ENCODE assay signal across 8 cellular contexts in the genomic region with DNA sequence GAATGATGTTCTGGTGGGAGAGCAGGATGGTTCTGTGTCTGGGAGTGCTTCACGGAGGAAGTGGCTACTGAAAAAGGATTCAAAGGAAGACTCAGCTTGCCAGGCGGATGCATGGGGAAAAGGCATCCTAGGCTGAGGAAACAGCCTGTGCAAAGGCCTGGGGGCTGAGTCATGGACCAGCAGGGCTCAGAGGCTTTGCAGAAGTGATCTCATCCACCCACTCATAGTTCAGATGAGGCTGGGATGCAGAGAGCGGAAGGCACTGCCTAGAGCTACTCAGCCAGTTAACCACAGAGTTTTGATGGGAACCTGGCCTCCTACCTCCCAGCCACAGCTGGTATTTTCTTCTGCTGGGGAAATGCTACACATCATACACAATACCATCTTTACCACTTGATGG. TPM values are rescaled to one million over a fixed set of nuclear protein-coding genes. Genes with fewer than 3 reads are reported as not detected.
DNase-seq lines count a peak whose midpoint lies in the region; ATAC-seq and TF ChIP-seq lines count a peak whose summit lies in the region.

No MANE protein-coding gene starts in this region.

- 39 to 54% methylated on average over 3 of the region's 3 CpGs for WGBS in sigmoid colon, 2 donors
- 71% methylated on average over 3 of the region's 3 CpGs for WGBS in esophagus muscularis mucosa

- peak; percentile 83 for ATAC-seq in GM19455 (IDR thresholded peaks at IDR 0.05; ENCODE audit: unreplicated experiment)
- ATAC-seq in WTC11: no peak

- H3K4me3 Mint-ChIP-seq in WTC11: no peak overlapping the region

- no peak overlapping the region for H3K27ac Mint-ChIP-seq in WTC11

- H3K36me3 Mint-ChIP-seq in WTC11: peaks cover 23% of the 10 kb centered on the region

- H3K36me3 ChIP-seq in MG63 (no peaks in the 10 kb centered on the region), sigmoid colon (no peaks in the 10 kb centered on the region), esophagus muscularis mucosa (no peaks in the 10 kb centered on the region)

- TF ChIP-seq CTCF in AG09309 (IDR thresholded peaks at IDR 0.05; ENCODE audit: control insufficient read depth, insufficient read depth, low read depth, low read length, missing control alignments): no peak
- TF ChIP-seq CTCF in sigmoid colon (IDR thresholded peaks at IDR 0.05): no peak
- no peak for TF ChIP-seq CTCF in esophagus muscularis mucosa (IDR thresholded peaks at IDR 0.05)
- TF ChIP-seq CTCF in WTC11 (IDR thresholded peaks at IDR 0.05): no peak

- H3K9me3 ChIP-seq in MG63 (peaks cover 5% of the 10 kb centered on the region), sigmoid colon (peaks cover 0 to 5% (median 0%) of the 10 kb centered on the region in 4 donors), esophagus muscularis mucosa (peaks cover 0 to 12% (median 6%) of the 10 kb centered on the region in 4 donors)

- POLR2A ChIA-PET in WTC11 (lab: Charles Lee): no interaction called here

- no peaks in the 10 kb centered on the region for H3K27me3 ChIP-seq in MG63
- no peaks in the 10 kb centered on the region for H3K27me3 ChIP-seq in sigmoid colon
- peaks cover 0 to 2% (median 0%) of the 10 kb centered on the region in 4 donors for H3K27me3 ChIP-seq in esophagus muscularis mucosa

- intact Hi-C loops in sigmoid colon (cut with DNase I) (no loop called here), esophagus muscularis mucosa (cut with DNase I) (no loop called here)

- H3K9me3 Mint-ChIP-seq in WTC11: peaks cover 42% of the 10 kb centered on the region

- no peaks in the 10 kb centered on the region for H3K4me1 Mint-ChIP-seq in WTC11

- CTCF ChIA-PET in WTC11 (lab: Charles Lee): no interaction called here

- TF ChIP-seq POLR2A in sigmoid colon (IDR thresholded peaks at IDR 0.05) (no peak), esophagus muscularis mucosa (IDR thresholded peaks at IDR 0.05; ENCODE audit: low read depth) (no peak)

- no peak for TF ChIP-seq EP300 in sigmoid colon (IDR thresholded peaks at IDR 0.05)
- TF ChIP-seq EP300 in esophagus muscularis mucosa (IDR thresholded peaks at IDR 0.05): no peak

- H3K4me1 ChIP-seq in sigmoid colon (no peaks in the 10 kb centered on the region), esophagus muscularis mucosa (peaks cover 0 to 9% (median 6%) of the 10 kb centered on the region in 4 donors)

- H3K27me3 Mint-ChIP-seq in WTC11 (ENCODE audit: low read depth): peaks cover 6% of the 10 kb centered on the region

- DNase-seq in AG09309 (ENCODE audit: low read depth) (peak; percentile 95), MG63 (peak; percentile 97), astrocyte of the hippocampus (ENCODE audit: low read depth, low spot score) (peak; percentile 97), sigmoid colon (peak; percentile 27), HuH-7 (ENCODE audit: low spot score) (no peak), esophagus muscularis mucosa (ENCODE audit: extremely low spot score) (no peak), WTC11 (ENCODE audit: low spot score) (no peak)

- H3K27ac ChIP-seq in sigmoid colon: no peak overlapping the region
- no peak overlapping the region for H3K27ac ChIP-seq in esophagus muscularis mucosa (replicated peaks in 1 of 4)

- H3K4me3 ChIP-seq in AG09309 (ENCODE audit: control insufficient read depth, low read depth, low read length) (no peak overlapping the region), MG63 (no peak overlapping the region), sigmoid colon (no peak overlapping the region), esophagus muscularis mucosa (no peak overlapping the region)

TF ChIP-seq in WTC11, 78 proteins besides CTCF, POLR2A, EP300 and RAD21 (continues in another document):
- TF ChIP-seq, protein P1, sequence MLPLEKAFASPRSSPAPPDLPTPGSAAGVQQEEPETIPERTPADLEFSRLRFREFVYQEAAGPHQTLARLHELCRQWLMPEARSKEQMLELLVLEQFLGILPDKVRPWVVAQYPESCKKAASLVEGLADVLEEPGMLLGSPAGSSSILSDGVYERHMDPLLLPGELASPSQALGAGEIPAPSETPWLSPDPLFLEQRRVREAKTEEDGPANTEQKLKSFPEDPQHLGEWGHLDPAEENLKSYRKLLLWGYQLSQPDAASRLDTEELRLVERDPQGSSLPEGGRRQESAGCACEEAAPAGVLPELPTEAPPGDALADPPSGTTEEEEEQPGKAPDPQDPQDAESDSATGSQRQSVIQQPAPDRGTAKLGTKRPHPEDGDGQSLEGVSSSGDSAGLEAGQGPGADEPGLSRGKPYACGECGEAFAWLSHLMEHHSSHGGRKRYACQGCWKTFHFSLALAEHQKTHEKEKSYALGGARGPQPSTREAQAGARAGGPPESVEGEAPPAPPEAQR (CRISPR knock-in tag; IDR thresholded peaks at IDR 0.05): no peak
- TF ChIP-seq, protein P2, sequence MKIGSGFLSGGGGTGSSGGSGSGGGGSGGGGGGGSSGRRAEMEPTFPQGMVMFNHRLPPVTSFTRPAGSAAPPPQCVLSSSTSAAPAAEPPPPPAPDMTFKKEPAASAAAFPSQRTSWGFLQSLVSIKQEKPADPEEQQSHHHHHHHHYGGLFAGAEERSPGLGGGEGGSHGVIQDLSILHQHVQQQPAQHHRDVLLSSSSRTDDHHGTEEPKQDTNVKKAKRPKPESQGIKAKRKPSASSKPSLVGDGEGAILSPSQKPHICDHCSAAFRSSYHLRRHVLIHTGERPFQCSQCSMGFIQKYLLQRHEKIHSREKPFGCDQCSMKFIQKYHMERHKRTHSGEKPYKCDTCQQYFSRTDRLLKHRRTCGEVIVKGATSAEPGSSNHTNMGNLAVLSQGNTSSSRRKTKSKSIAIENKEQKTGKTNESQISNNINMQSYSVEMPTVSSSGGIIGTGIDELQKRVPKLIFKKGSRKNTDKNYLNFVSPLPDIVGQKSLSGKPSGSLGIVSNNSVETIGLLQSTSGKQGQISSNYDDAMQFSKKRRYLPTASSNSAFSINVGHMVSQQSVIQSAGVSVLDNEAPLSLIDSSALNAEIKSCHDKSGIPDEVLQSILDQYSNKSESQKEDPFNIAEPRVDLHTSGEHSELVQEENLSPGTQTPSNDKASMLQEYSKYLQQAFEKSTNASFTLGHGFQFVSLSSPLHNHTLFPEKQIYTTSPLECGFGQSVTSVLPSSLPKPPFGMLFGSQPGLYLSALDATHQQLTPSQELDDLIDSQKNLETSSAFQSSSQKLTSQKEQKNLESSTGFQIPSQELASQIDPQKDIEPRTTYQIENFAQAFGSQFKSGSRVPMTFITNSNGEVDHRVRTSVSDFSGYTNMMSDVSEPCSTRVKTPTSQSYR (CRISPR knock-in tag; IDR thresholded peaks at IDR 0.05): no peak
- TF ChIP-seq OVOL2 (CRISPR knock-in tag; IDR thresholded peaks at IDR 0.05; ENCODE audit: borderline replicate concordance) (no peak), NFYB (CRISPR knock-in tag; conservative IDR thresholded peaks at IDR 0.05; ENCODE audit: low read depth) (no peak), TCF7 (CRISPR knock-in tag; IDR thresholded peaks at IDR 0.05; ENCODE audit: low read depth) (no peak)
- TF ChIP-seq, protein P3, sequence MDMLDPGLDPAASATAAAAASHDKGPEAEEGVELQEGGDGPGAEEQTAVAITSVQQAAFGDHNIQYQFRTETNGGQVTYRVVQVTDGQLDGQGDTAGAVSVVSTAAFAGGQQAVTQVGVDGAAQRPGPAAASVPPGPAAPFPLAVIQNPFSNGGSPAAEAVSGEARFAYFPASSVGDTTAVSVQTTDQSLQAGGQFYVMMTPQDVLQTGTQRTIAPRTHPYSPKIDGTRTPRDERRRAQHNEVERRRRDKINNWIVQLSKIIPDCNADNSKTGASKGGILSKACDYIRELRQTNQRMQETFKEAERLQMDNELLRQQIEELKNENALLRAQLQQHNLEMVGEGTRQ (CRISPR knock-in tag; IDR thresholded peaks at IDR 0.05): no peak
- TF ChIP-seq, protein P4, sequence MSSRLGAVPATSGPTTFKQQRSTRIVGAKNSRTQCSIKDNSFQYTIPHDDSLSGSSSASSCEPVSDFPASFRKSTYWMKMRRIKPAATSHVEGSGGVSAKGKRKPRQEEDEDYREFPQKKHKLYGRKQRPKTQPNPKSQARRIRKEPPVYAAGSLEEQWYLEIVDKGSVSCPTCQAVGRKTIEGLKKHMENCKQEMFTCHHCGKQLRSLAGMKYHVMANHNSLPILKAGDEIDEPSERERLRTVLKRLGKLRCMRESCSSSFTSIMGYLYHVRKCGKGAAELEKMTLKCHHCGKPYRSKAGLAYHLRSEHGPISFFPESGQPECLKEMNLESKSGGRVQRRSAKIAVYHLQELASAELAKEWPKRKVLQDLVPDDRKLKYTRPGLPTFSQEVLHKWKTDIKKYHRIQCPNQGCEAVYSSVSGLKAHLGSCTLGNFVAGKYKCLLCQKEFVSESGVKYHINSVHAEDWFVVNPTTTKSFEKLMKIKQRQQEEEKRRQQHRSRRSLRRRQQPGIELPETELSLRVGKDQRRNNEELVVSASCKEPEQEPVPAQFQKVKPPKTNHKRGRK (CRISPR knock-in tag; IDR thresholded peaks at IDR 0.05; ENCODE audit: borderline replicate concordance): no peak
- TF ChIP-seq, protein P5, sequence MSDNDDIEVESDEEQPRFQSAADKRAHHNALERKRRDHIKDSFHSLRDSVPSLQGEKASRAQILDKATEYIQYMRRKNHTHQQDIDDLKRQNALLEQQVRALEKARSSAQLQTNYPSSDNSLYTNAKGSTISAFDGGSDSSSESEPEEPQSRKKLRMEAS (CRISPR knock-in tag; IDR thresholded peaks at IDR 0.05): no peak
- TF ChIP-seq, protein P6, sequence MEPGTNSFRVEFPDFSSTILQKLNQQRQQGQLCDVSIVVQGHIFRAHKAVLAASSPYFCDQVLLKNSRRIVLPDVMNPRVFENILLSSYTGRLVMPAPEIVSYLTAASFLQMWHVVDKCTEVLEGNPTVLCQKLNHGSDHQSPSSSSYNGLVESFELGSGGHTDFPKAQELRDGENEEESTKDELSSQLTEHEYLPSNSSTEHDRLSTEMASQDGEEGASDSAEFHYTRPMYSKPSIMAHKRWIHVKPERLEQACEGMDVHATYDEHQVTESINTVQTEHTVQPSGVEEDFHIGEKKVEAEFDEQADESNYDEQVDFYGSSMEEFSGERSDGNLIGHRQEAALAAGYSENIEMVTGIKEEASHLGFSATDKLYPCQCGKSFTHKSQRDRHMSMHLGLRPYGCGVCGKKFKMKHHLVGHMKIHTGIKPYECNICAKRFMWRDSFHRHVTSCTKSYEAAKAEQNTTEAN (CRISPR knock-in tag; IDR thresholded peaks at IDR 0.05): no peak

RNA-seq across cellular contexts. Expression of a gene that starts 15.8 kb away (rescaled TPM):
- 1.6 and 2.7 TPM in 2 replicates for total RNA-seq in MG63 (2014; rRNA removed; shearing (Covaris generic); ENCODE audit: low replicate concordance)
- total RNA-seq in sigmoid colon (1 to 10 TPM in 1 of 4 donors, under 1 TPM in 2, not detected in 1; under 0.01 to 1.1 (median 0.41) TPM), esophagus muscularis mucosa (under 1 TPM in 2 of 4 donors, not detected in 2; 0.13 to 0.50 TPM), WTC11 (2021) (2.1 to 2.4 TPM (median 2.1 TPM) in 3 replicates)
- polyA plus RNA-seq in sigmoid colon: under 1 TPM; 0.23 to 0.99 (median 0.60) TPM

RNA-seq across cellular contexts. Expression of a gene that starts 53.9 kb away (rescaled TPM):
- total RNA-seq in MG63 (2014; rRNA removed; shearing (Covaris generic); ENCODE audit: low replicate concordance): not detected in 2 replicates
- total RNA-seq in sigmoid colon (1 to 10 TPM in 2 of 4 donors, under 1 TPM in 2; 0.16 to 2.8 (median 1.0) TPM), esophagus muscularis mucosa (10 to 100 TPM in 1 of 4 donors, 1 to 10 TPM in 3; 1.2 to 15.2 (median 2.4) TPM), WTC11 (2021) (0.11 to 0.18 TPM (median 0.16 TPM) in 3 replicates)
- polyA plus RNA-seq in sigmoid colon: 1 to 10 TPM in 2 of 3 donors, not detected in 1; 1.6 to 5.0 TPM

Comparison
In these comparisons a context has a peak if more than half of its experiments do, and no peak if none do; other contexts are left out.
1. DNase-seq: peak in AG09309 (single experiment), MG63 (single experiment), astrocyte of the hippocampus (single experiment) and sigmoid colon (single experiment); none in HuH-7 (single experiment), esophagus muscularis mucosa (single experiment) and WTC11 (single experiment).